2 cellular contexts compared by ENCODE assay signal in genomic region chr11:61515686-61516085, GRCh38.
TF ChIP-seq lines count a peak whose summit lies in the region.

No MANE protein-coding gene starts in this region.

TF ChIP-seq in IMR-90, 13 proteins besides CTCF, POLR2A, EP300 and RAD21:
- no peak for TF ChIP-seq MXI1 (IDR thresholded peaks at IDR 0.05; ENCODE audit: borderline replicate concordance, low read depth, low read length)
- no peak for TF ChIP-seq ELK1 (IDR thresholded peaks at IDR 0.05; ENCODE audit: borderline replicate concordance, low read depth, low read length)
- no peak for TF ChIP-seq RCOR1 (IDR thresholded peaks at IDR 0.05; ENCODE audit: insufficient replicate concordance, low read length)
- TF ChIP-seq MAZ (IDR thresholded peaks at IDR 0.05; ENCODE audit: borderline replicate concordance, low read depth, low read length), result no peak
- TF ChIP-seq MAFK (IDR thresholded peaks at IDR 0.05; ENCODE audit: low read depth, low read length), result no peak
- no peak for TF ChIP-seq BHLHE40 (IDR thresholded peaks at IDR 0.05; ENCODE audit: low read depth, low read length)
- TF ChIP-seq CEBPB (IDR thresholded peaks at IDR 0.05; ENCODE audit: low read depth, low read length), result no peak

TF ChIP-seq in H1, 55 proteins besides CTCF, POLR2A, EP300 and RAD21:
- no peak for TF ChIP-seq BRCA1 (IDR thresholded peaks at IDR 0.05; ENCODE audit: low read depth, low read length)
- TF ChIP-seq RXRA (IDR thresholded peaks at IDR 0.05; ENCODE audit: insufficient read depth, low read depth, low read length), result no peak
- no peak for TF ChIP-seq CBX5 (IDR thresholded peaks at IDR 0.05; ENCODE audit: low read depth, low read length)
- no peak for TF ChIP-seq GTF2F1 (IDR thresholded peaks at IDR 0.05; ENCODE audit: borderline replicate concordance, low read depth, low read length)
- TF ChIP-seq CTBP2 (IDR thresholded peaks at IDR 0.05; ENCODE audit: borderline replicate concordance, insufficient read depth, insufficient read length, low read length), result no peak
- TF ChIP-seq RNF2 (IDR thresholded peaks at IDR 0.05; ENCODE audit: borderline replicate concordance, low read depth, low read length, missing control alignments, poor library complexity, severe bottlenecking), result no peak
- TF ChIP-seq E2F6 (IDR thresholded peaks at IDR 0.05), result no peak
- TF ChIP-seq ZNF274 (IDR thresholded peaks at IDR 0.05; ENCODE audit: borderline replicate concordance, extremely low read depth, low read length), result no peak
- no peak for TF ChIP-seq TAF1 (IDR thresholded peaks at IDR 0.05; ENCODE audit: low read depth, low read length)
- no peak for TF ChIP-seq EGR1 (IDR thresholded peaks at IDR 0.05; ENCODE audit: borderline replicate concordance, low read depth, low read length)
TF ChIP-seq in H1: peak in this region for 0.
